Comparison of ENCODE assay signal across 9 cellular contexts in genomic region chr20:10511166-10511506, GRCh38.
DNase-seq lines count a peak whose midpoint lies in the region; ATAC-seq, FAIRE-seq and TF ChIP-seq lines count a peak whose summit lies in the region.
"Had no signal": no experiment of that assay in that cellular context is flagged by ENCODE, and none has a peak within 500 bp of the region (broad histone marks: within the 10 kb centered on the region; RNA-seq: fewer than 3 reads in every experiment).

No MANE protein-coding gene starts in this region.

- H3K27me3 Mint-ChIP-seq in progenitor cell of endocrine pancreas = no peaks in the 10 kb centered on the region

- H3K4me1 ChIP-seq in effector memory CD4-positive, alpha-beta T cell (ENCODE audit: control insufficient read depth, insufficient read depth, low read length, poor library complexity, severe bottlenecking) = no peaks in the 10 kb centered on the region

- no peaks in the 10 kb centered on the region for H3K36me3 Mint-ChIP-seq in progenitor cell of endocrine pancreas (ENCODE audit: insufficient read depth)

- no peak overlapping the region for H3K4me3 Mint-ChIP-seq in progenitor cell of endocrine pancreas (ENCODE audit: low read depth)

- FAIRE-seq in HTR-8/SVneo (lab: Jason Lieb, UNC) = peak; percentile 31

- H3K4me1 Mint-ChIP-seq in progenitor cell of endocrine pancreas (ENCODE audit: low read depth) = peaks cover 8% of the 10 kb centered on the region

- DNase-seq in HTR-8/SVneo (ENCODE audit: insufficient read length, low spot score) = peak; percentile 14
- no peak for DNase-seq in progenitor cell of endocrine pancreas (ENCODE audit: low spot score, unreplicated experiment)
- DNase-seq in retina = no peak
- DNase-seq in C1 segment of cervical spinal cord (lab: John Stamatoyannopoulos, UW) = no peak
- no peak for DNase-seq in DMS79 (lab: John Stamatoyannopoulos, UW)
- DNase-seq in effector memory CD4-positive, alpha-beta T cell = no peak

- ATAC-seq in GM19328 (IDR thresholded peaks at IDR 0.05; ENCODE audit: unreplicated experiment) = peak; percentile 1

- H3K27ac Mint-ChIP-seq in progenitor cell of endocrine pancreas = peak overlapping the region; percentile 80

- H3K27me3 ChIP-seq in effector memory CD4-positive, alpha-beta T cell (replicated peaks; ENCODE audit: control insufficient read depth, insufficient read depth, low read length, poor library complexity, severe bottlenecking) = no peaks in the 10 kb centered on the region

- TF ChIP-seq CTCF in progenitor cell of endocrine pancreas (IDR thresholded peaks at IDR 0.05; ENCODE audit: unreplicated experiment) = no peak

- no peak overlapping the region for H3K4me3 ChIP-seq in effector memory CD4-positive, alpha-beta T cell (ENCODE audit: insufficient read depth, low read depth, low read length, poor library complexity, severe bottlenecking)

- H3K36me3 ChIP-seq in effector memory CD4-positive, alpha-beta T cell (ENCODE audit: control insufficient read depth, insufficient read depth, low read length) = no peaks in the 10 kb centered on the region

- H3K9me3 Mint-ChIP-seq in progenitor cell of endocrine pancreas (ENCODE audit: low read depth) = no peaks in the 10 kb centered on the region

- H3K27ac ChIP-seq in cingulate gyrus (ENCODE audit: low read depth, low read length) = peak overlapping the region; percentile 50
- H3K27ac ChIP-seq in effector memory CD4-positive, alpha-beta T cell (ENCODE audit: insufficient read depth, low read length, poor library complexity, severe bottlenecking) = no peak overlapping the region
- H3K27ac ChIP-seq: VCaP had no signal

- no peaks in the 10 kb centered on the region for H3K9me3 ChIP-seq in effector memory CD4-positive, alpha-beta T cell (ENCODE audit: control insufficient read depth, low read length)
